In genomic region chr6:149335924-149336323, GRCh38 we compare ENCODE assay signal across 8 cellular contexts. TPM values are rescaled to one million over a fixed set of nuclear protein-coding genes. Genes with fewer than 3 reads are reported as not detected.
DNase-seq lines count a peak whose midpoint lies in the region; ATAC-seq, FAIRE-seq and TF ChIP-seq lines count a peak whose summit lies in the region.

No MANE protein-coding gene starts in this region.

- intact Hi-C loops in endothelial cell of umbilical vein (cut with micrococcal nuclease): loop anchor here (10.0 kb wide), 1 partner anchor 209 kb away; the partner anchor contains the start of gene PPIL4

- DNase-seq in RWPE1 (ENCODE audit: low spot score): peak; percentile 34
- DNase-seq in endothelial cell of umbilical vein (ENCODE audit: low read depth, low spot score): peak; percentile 67
- DNase-seq in stimulated activated CD4-positive, alpha-beta T cell treated with anti-CD3 and anti-CD28 coated beads, Interleukin-1b, Interleukin-23, amount 100 ng/mL, for 24 hours (ENCODE audit: low read depth in 4 of 4, low spot score in 1 of 4): peak in 3 of 4 experiments; percentile 35 to 53 (median 38)
- DNase-seq in nephron progenitor cell: no peak
- DNase-seq in UCSD-AML1 (lab: John Stamatoyannopoulos, UW; ENCODE audit: unreplicated experiment): no peak

- CTCF ChIA-PET in RWPE1 (lab: Yijun Ruan, JAX): no interaction called here
- CTCF ChIA-PET in endothelial cell of umbilical vein (lab: Charles Lee): interaction anchor here (0.8 to 6.0 kb wide), 2 partner anchors 11 to 15 kb away, joined by 4 to 49 read pairs; no protein-coding TSS in a partner anchor

- peak; percentile 71 for FAIRE-seq in endothelial cell of umbilical vein (lab: Jason Lieb, UNC)

- H3K27ac ChIP-seq in RWPE1 (no peak overlapping the region), endothelial cell of umbilical vein (ENCODE audit: insufficient read depth, low read depth, low read length) (peak overlapping the region; percentile 61)

- H4K20me1 ChIP-seq in endothelial cell of umbilical vein (replicated peaks; ENCODE audit: control insufficient read depth, extremely low read depth, insufficient read depth, low read length): peaks cover 18% of the 10 kb centered on the region

- H2AFZ ChIP-seq in endothelial cell of umbilical vein (ENCODE audit: low read depth, low read length): no peak overlapping the region

- H3K27me3 Mint-ChIP-seq in nephron progenitor cell (ENCODE audit: low read depth, poor library complexity): no peaks in the 10 kb centered on the region

- H3K9me3 Mint-ChIP-seq in nephron progenitor cell: no peaks in the 10 kb centered on the region

- peaks cover 50% of the 10 kb centered on the region for H3K4me1 Mint-ChIP-seq in nephron progenitor cell

- H3K27me3 ChIP-seq in endothelial cell of umbilical vein (ENCODE audit: control insufficient read depth in 2 of 2, insufficient read depth in 2 of 2, low read length in 2 of 2): no peaks in the 10 kb centered on the region

- no peak overlapping the region for H3K27ac Mint-ChIP-seq in nephron progenitor cell

- peak overlapping the region; percentile 61 for H3K4me2 ChIP-seq in endothelial cell of umbilical vein (ENCODE audit: insufficient read depth, low read length)

- H3K9ac ChIP-seq in endothelial cell of umbilical vein (replicated peaks; ENCODE audit: extremely low read depth, insufficient read depth, low read length): no peak overlapping the region

- no peak for TF ChIP-seq POLR2A in endothelial cell of umbilical vein (IDR thresholded peaks at IDR 0.05; ENCODE audit: low read depth, low read length)

- no peaks in the 10 kb centered on the region for H3K9me3 ChIP-seq in endothelial cell of umbilical vein (replicated peaks; ENCODE audit: control insufficient read depth, insufficient read depth, low read length)

- dilution Hi-C loops in endothelial cell of umbilical vein (cut with MboI; ENCODE audit: extremely low pct_ligation_motif_present, low sequenced_read_pairs): no loop called here

- ATAC-seq in GM19351 (IDR thresholded peaks at IDR 0.05; ENCODE audit: unreplicated experiment) (peak; percentile 52), GM18861 (IDR thresholded peaks at IDR 0.05; ENCODE audit: unreplicated experiment) (no peak), HG02763 (IDR thresholded peaks at IDR 0.05; ENCODE audit: unreplicated experiment) (no peak)

- H3K4me1 ChIP-seq in endothelial cell of umbilical vein (ENCODE audit: control insufficient read depth, extremely low read depth, insufficient read depth, low read length): peaks cover 43% of the 10 kb centered on the region

- no TSS peak for BruUV-seq in endothelial cell of umbilical vein (replicated peaks; lab: Mats Ljungman, UMichigan)

- peaks cover 92% of the 10 kb centered on the region for H3K79me2 ChIP-seq in endothelial cell of umbilical vein (ENCODE audit: control insufficient read depth, insufficient read depth, low read length)

- H3K4me3 Mint-ChIP-seq in nephron progenitor cell: no peak overlapping the region

- H3K36me3 Mint-ChIP-seq in nephron progenitor cell (ENCODE audit: low read depth): peaks cover 11% of the 10 kb centered on the region

- H3K36me3 ChIP-seq in endothelial cell of umbilical vein (ENCODE audit: control insufficient read depth in 2 of 2, extremely low read depth in 1 of 2, insufficient read depth in 2 of 2, low read length in 2 of 2): no peaks in the 10 kb centered on the region

- H3K9me1 ChIP-seq in endothelial cell of umbilical vein (replicated peaks; ENCODE audit: control insufficient read depth, extremely low read depth, insufficient read depth, low read length): no peaks in the 10 kb centered on the region

- POLR2A ChIA-PET in RWPE1 (lab: Yijun Ruan, JAX; ENCODE audit: low non-redundant PET) (no interaction called here), endothelial cell of umbilical vein (lab: Charles Lee) (no interaction called here)

- TF ChIP-seq CTCF in RWPE1 (conservative IDR thresholded peaks at IDR 0.05; ENCODE audit: low read depth) (no peak), endothelial cell of umbilical vein (IDR thresholded peaks at IDR 0.05; ENCODE audit: extremely low read depth in 1 of 2, insufficient read depth in 1 of 2, low read depth in 1 of 2, low read length in 2 of 2) (no peak), nephron progenitor cell (IDR thresholded peaks at IDR 0.05) (no peak)

- H3K4me3 ChIP-seq in endothelial cell of umbilical vein (replicated peaks in 1 of 3; ENCODE audit: insufficient read depth in 1 of 3, low read depth in 1 of 3, low read length in 3 of 3): no peak overlapping the region

TF ChIP-seq in endothelial cell of umbilical vein, 7 proteins besides CTCF, POLR2A, EP300 and RAD21:
- peak; percentile 86 for TF ChIP-seq FOS (IDR thresholded peaks at IDR 0.05; ENCODE audit: borderline replicate concordance, insufficient read depth, low read length)
- TF ChIP-seq JUN (IDR thresholded peaks at IDR 0.05; ENCODE audit: borderline replicate concordance, insufficient read depth, insufficient read length, low read depth): peak; percentile 49
- TF ChIP-seq MAX (IDR thresholded peaks at IDR 0.05; ENCODE audit: insufficient read depth, insufficient read length): no peak

RNA-seq across cellular contexts. Expression of gene TAB2, which starts 18.4 kb away (rescaled TPM):
- total RNA-seq in endothelial cell of umbilical vein: 34.2 and 37.4 TPM in 2 replicates
- 24.4 and 26.0 TPM in 2 replicates for polyA plus RNA-seq in endothelial cell of umbilical vein
- 28.6 and 29.0 TPM in 2 replicates for polyA plus RNA-seq in endothelial cell of umbilical vein (2011; cell fraction: cytosol; rRNA removed)
- polyA plus RNA-seq in endothelial cell of umbilical vein (2011; cell fraction: nucleus; rRNA removed): 25.6 and 29.4 TPM in 2 replicates
- polyA plus RNA-seq in endothelial cell of umbilical vein (2012): 30.4 and 40.9 TPM in 2 replicates
- polyA minus RNA-seq in endothelial cell of umbilical vein: 54.3 and 60.9 TPM in 2 replicates
- 15.3 TPM for polyA minus RNA-seq in endothelial cell of umbilical vein (2011; cell fraction: cytosol; rRNA and poly(A)+ RNA removed)
- 45.3 and 63.2 TPM in 2 replicates for polyA minus RNA-seq in endothelial cell of umbilical vein (2011; cell fraction: nucleus; rRNA and poly(A)+ RNA removed)

Comparison
In these comparisons a context has a peak if more than half of its experiments do, and no peak if none do; other contexts are left out.
1. DNase-seq: peak in RWPE1 (single experiment), endothelial cell of umbilical vein (single experiment) and stimulated activated CD4-positive, alpha-beta T cell treated with anti-CD3 and anti-CD28 coated beads, Interleukin-1b, Interleukin-23, amount 100 ng/mL, for 24 hours (3 of 4); none in nephron progenitor cell (single experiment) and UCSD-AML1 (single experiment).